ENCODE assay signal across 26 cellular contexts in genomic region chr5:162685302-162685701, GRCh38.
"Had no signal": no experiment of that assay in that cellular context is flagged by ENCODE, and none has a peak within 500 bp of the region (broad histone marks: within the 10 kb centered on the region; RNA-seq: fewer than 3 reads in every experiment).

No MANE protein-coding gene starts in this region.

- ATAC-seq: naive thymus-derived CD8-positive, alpha-beta T cell; natural killer cell treated with Interleukin-12 subunit alpha and Interleukin-12 subunit beta and Interleukin-15 and Interleukin-18, amount 100 ng/mL, for 72 hours; right lobe of liver; stimulated activated memory B cell treated with anti-CD40 and anti-IgM and Interleukin-4, amounts not matched to agents 10 μg/mL and 1 μg/mL and 100 μg/mL, for 72 hours; stimulated activated naive CD8-positive, alpha-beta T cell treated with anti-CD3 and anti-CD28 coated beads, Interleukin-15, amount 100 ng/mL, for 72 hours; stimulated activated naive CD8-positive, alpha-beta T cell treated with anti-CD3 and anti-CD28 coated beads, Interleukin-15, Interleukin-2, amounts not matched to agents 100 U/mL and 50 U/mL, for 24 hours; upper lobe of right lung had no signal

- DNase-seq: naive B cell; naive thymus-derived CD8-positive, alpha-beta T cell; nephron progenitor cell; retina; right lobe of liver; sigmoid colon; stimulated activated CD4-positive, alpha-beta T cell treated with anti-CD3 and anti-CD28 coated beads, Interleukin-15, amount 100 ng/mL, for 24 hours; stimulated activated CD4-positive, alpha-beta T cell treated with anti-CD3 and anti-CD28 coated beads, Interleukin-2, amount 100 ng/mL, for 24 hours; stimulated activated CD4-positive, alpha-beta T cell treated with anti-CD3 and anti-CD28 coated beads, Interleukin-2, amount 100 ng/mL, for 48 hours; stimulated activated CD4-positive, alpha-beta T cell treated with anti-CD3 and anti-CD28 coated beads, Interleukin-4, amount 100 ng/mL, for 24 hours; stimulated activated CD8-positive, alpha-beta memory T cell treated with anti-CD3 and anti-CD28 coated beads, Interleukin-4, amount 100 ng/mL, for 48 hours; stimulated activated naive CD4-positive, alpha-beta T cell; stimulated activated naive CD8-positive, alpha-beta T cell treated with anti-CD3 and anti-CD28 coated beads, Interleukin-15, amount 100 ng/mL, for 72 hours; stimulated activated naive CD8-positive, alpha-beta T cell treated with anti-CD3 and anti-CD28 coated beads, Interleukin-15, Interleukin-2, amounts not matched to agents 100 U/mL and 50 U/mL, for 24 hours; substantia nigra; testis; tibial artery; transverse colon; upper lobe of right lung; uterus had no signal

- H3K4me1 ChIP-seq: prostate gland, right atrium auricular region, right lobe of liver, suprapubic skin, testis, upper lobe of right lung, uterus had no signal

- H3K4me3 ChIP-seq: pancreas, prostate gland, right atrium auricular region, right lobe of liver, sigmoid colon, suprapubic skin, testis, tibial artery, transverse colon, upper lobe of right lung, uterus had no signal

- FAIRE-seq: pancreas had no signal

- H3K27ac ChIP-seq: pancreas, prostate gland, right atrium auricular region, right lobe of liver, sigmoid colon, suprapubic skin, testis, tibial artery, upper lobe of right lung, uterus had no signal

- H3K36me3 ChIP-seq: pancreas, prostate gland, right atrium auricular region, right lobe of liver, sigmoid colon, suprapubic skin, tibial artery, transverse colon, upper lobe of right lung, uterus had no signal

- H3K27me3 ChIP-seq: pancreas, right atrium auricular region, right lobe of liver, sigmoid colon, suprapubic skin, testis, tibial artery, transverse colon, upper lobe of right lung, uterus had no signal

- H3K9me3 ChIP-seq: pancreas, prostate gland, right atrium auricular region, right lobe of liver, sigmoid colon, testis, tibial artery, transverse colon, upper lobe of right lung, uterus had no signal
